In the genomic region with DNA sequence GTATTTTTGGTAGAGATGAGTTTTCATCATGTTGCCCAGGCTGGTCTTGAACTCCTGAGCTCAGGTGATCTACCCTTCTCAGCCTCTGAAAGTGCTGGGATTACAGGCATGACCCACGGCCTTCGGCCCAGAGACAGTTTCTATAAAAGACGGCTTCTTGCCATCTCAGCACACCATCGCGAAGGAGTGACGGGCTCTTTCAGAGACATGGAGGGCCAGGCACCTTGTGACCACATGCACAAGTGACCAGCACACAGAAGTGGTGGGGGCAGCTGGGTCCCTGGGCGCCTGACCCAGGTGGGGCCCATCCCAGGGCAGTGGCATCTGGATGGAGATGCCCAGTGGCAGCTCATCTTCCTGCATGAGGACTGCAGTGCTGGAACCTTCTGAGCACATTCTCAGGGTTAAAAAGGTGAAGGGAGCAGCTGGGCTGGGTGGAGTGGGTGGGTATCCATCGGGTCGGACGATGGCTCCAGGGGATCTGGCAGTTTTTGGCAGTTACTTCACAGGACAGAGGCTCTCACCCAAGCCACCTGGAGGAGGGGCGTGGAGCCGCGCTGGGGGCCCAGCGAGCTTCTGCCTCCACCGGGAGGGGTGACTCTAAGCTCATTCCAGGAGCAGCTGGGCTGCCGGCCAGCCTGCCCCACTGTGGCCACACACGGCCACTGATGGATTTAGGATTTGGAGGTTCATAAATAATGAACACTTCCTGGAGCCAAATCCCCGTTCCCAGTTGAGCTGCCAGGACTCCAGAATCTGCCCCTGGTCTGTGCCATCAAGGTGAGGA, we compare ENCODE assay signal across 18 cellular contexts.
A peak's percentile ranks its signal among the peaks of the same experiment; 100 is the strongest.
DNase-seq lines count a peak whose midpoint lies in the region; ATAC-seq, FAIRE-seq and TF ChIP-seq lines count a peak whose summit lies in the region.
"Had no signal": no experiment of that assay in that cellular context is flagged by ENCODE, and none has a peak within 500 bp of the region (broad histone marks: within the 10 kb centered on the region; RNA-seq: fewer than 3 reads in every experiment).

No MANE protein-coding gene starts in this region.

- TF ChIP-seq CTCF in GM23338 (conservative IDR thresholded peaks at IDR 0.05; ENCODE audit: low read depth in 2 of 2), result 0 out of 4 replicates have a peak, but pooled peaks of 1 of the 2 experiments have one; percentile 2
- peak in 1 of 7 experiments; percentile 6 for TF ChIP-seq CTCF in body of pancreas (IDR thresholded peaks at IDR 0.05)
- TF ChIP-seq CTCF in osteoblast (IDR thresholded peaks at IDR 0.05; ENCODE audit: extremely low read depth, low read depth, low read length), result no peak

- H3K4me1 ChIP-seq in GM23338 (ENCODE audit: insufficient read depth) (no peaks in the 10 kb centered on the region), body of pancreas (no peaks in the 10 kb centered on the region), osteoblast (ENCODE audit: insufficient read depth, low read length) (no peaks in the 10 kb centered on the region)

- 73 to 83% methylated on average over 11 to 18 of the region's 18 CpGs for WGBS in body of pancreas, 2 donors

- H3K4me1 Mint-ChIP-seq in GM23338, result peaks cover 10% of the 10 kb centered on the region; the same call in 2 of the 3 replicates
- H3K4me1 Mint-ChIP-seq: B cell; CD4-positive, alpha-beta memory T cell had no signal

- H3K79me2 ChIP-seq in GM23338 (replicated peaks; ENCODE audit: insufficient read depth) (no peaks in the 10 kb centered on the region), osteoblast (ENCODE audit: insufficient read depth, low read length) (no peaks in the 10 kb centered on the region)

- FAIRE-seq in GM12891 (lab: Jason Lieb, UNC), result no peak
- FAIRE-seq: A204.1, G401.6 had no signal

- H3K27ac ChIP-seq in GM23338 (ENCODE audit: low read depth), result no peak overlapping the region
- H3K27ac ChIP-seq in body of pancreas, result peak overlapping the region in 2 of 4 donors; percentile 4 to 37
- no peak overlapping the region for H3K27ac ChIP-seq in osteoblast (ENCODE audit: low read depth, low read length)
- H3K27ac ChIP-seq: C4-2B, GM23248 had no signal

- H3K4me3 ChIP-seq in GM23338 (no peak overlapping the region), body of pancreas (no peak overlapping the region), osteoblast (ENCODE audit: insufficient read depth, low read length) (no peak overlapping the region)
- H3K4me3 ChIP-seq: GM23248 had no signal

- H3K27me3 ChIP-seq in GM23338 (ENCODE audit: insufficient read depth), result no peaks in the 10 kb centered on the region
- no peaks in the 10 kb centered on the region for H3K27me3 ChIP-seq in body of pancreas
- H3K27me3 ChIP-seq in osteoblast (ENCODE audit: insufficient read depth, low read length), result no peaks in the 10 kb centered on the region

- peaks cover 35% of the 10 kb centered on the region for H3K36me3 Mint-ChIP-seq in GM23338 (ENCODE audit: low read depth)
- H3K36me3 Mint-ChIP-seq: CD4-positive, alpha-beta memory T cell had no signal

- ATAC-seq in GM23338 (peak; percentile 50), body of pancreas (peak; percentile 49), HG02885 (IDR thresholded peaks at IDR 0.05; ENCODE audit: poor library complexity, unreplicated experiment) (no peak)

- no peaks in the 10 kb centered on the region for H3K9me2 ChIP-seq in GM23338 (ENCODE audit: insufficient read depth)

- DNase-seq in GM23338 (ENCODE audit: low spot score), result peak; percentile 9
- peak; percentile 14 to 23 (median 18) for DNase-seq in body of pancreas
- peak; percentile 45 for DNase-seq in iPS-NIHi11 (ENCODE audit: low spot score)
- DNase-seq in osteoblast (ENCODE audit: insufficient read length, low spot score, missing footprints), result peak; percentile 17
- no peak for DNase-seq in GM12891 (ENCODE audit: insufficient read length, low spot score)
- DNase-seq in NCI-H748 treated with DMSO at 0.1 percent for 48 hours (lab: John Stamatoyannopoulos, UW), result no peak
- DNase-seq: CD4-positive, alpha-beta memory T cell; DMS79; GM23248; HCEC 1CT; HFFc6; IMR-90; KG1 had no signal

- no peak overlapping the region for H3K27ac Mint-ChIP-seq in GM23338
- H3K27ac Mint-ChIP-seq: B cell; CD4-positive, alpha-beta memory T cell; HFFc6 had no signal

- H3K4me2 ChIP-seq in GM23338 (no peak overlapping the region), osteoblast (ENCODE audit: insufficient read depth, low read length) (no peak overlapping the region)

- H3K36me3 ChIP-seq in GM23338 (ENCODE audit: insufficient read depth) (no peaks in the 10 kb centered on the region), body of pancreas (replicated peaks in 1 of 2; ENCODE audit: insufficient read depth in 1 of 2, low read depth in 2 of 2) (no peaks in the 10 kb centered on the region), osteoblast (ENCODE audit: insufficient read depth, low read length) (no peaks in the 10 kb centered on the region)

- H3K9me3 Mint-ChIP-seq in GM23338, result peaks cover 12% of the 10 kb centered on the region; the same call in 2 of the 3 replicates

- no peaks in the 10 kb centered on the region for H3F3A ChIP-seq in GM23338 (replicated peaks; ENCODE audit: low read depth)

- H3K4me3 Mint-ChIP-seq in GM23338, result no peak overlapping the region
- H3K4me3 Mint-ChIP-seq: B cell; CD4-positive, alpha-beta memory T cell; HFFc6 had no signal

- peaks cover 9% of the 10 kb centered on the region for H3K27me3 Mint-ChIP-seq in GM23338 (ENCODE audit: insufficient read depth, low read depth, poor library complexity)
- H3K27me3 Mint-ChIP-seq: B cell had no signal

- no peaks in the 10 kb centered on the region; the same call in 1 of the 2 replicates for H4K20me1 ChIP-seq in GM23338 (replicated peaks; ENCODE audit: insufficient read depth)
- H4K20me1 ChIP-seq in osteoblast (ENCODE audit: insufficient read depth, low read length), result no peaks in the 10 kb centered on the region

- intact Hi-C loops in body of pancreas (cut with DNase I), result no loop called here

- H3K9me3 ChIP-seq in body of pancreas (peaks cover 0 to 5% (median 0%) of the 10 kb centered on the region in 3 donors), osteoblast (ENCODE audit: low read depth, low read length) (no peaks in the 10 kb centered on the region)

- TF ChIP-seq POLR2A in body of pancreas (IDR thresholded peaks at IDR 0.05) (no peak), GM12891 (IDR thresholded peaks at IDR 0.05; ENCODE audit: low read depth, low read length) (no peak)

- H2AFZ ChIP-seq in GM23338, result no peak overlapping the region
- no peak overlapping the region for H2AFZ ChIP-seq in osteoblast (ENCODE audit: low read length)
- H2AFZ ChIP-seq: GM23248 had no signal

TF ChIP-seq in GM23338, 12 proteins besides CTCF, POLR2A, EP300 and RAD21 (continues in another document):
- TF ChIP-seq, protein P1, sequence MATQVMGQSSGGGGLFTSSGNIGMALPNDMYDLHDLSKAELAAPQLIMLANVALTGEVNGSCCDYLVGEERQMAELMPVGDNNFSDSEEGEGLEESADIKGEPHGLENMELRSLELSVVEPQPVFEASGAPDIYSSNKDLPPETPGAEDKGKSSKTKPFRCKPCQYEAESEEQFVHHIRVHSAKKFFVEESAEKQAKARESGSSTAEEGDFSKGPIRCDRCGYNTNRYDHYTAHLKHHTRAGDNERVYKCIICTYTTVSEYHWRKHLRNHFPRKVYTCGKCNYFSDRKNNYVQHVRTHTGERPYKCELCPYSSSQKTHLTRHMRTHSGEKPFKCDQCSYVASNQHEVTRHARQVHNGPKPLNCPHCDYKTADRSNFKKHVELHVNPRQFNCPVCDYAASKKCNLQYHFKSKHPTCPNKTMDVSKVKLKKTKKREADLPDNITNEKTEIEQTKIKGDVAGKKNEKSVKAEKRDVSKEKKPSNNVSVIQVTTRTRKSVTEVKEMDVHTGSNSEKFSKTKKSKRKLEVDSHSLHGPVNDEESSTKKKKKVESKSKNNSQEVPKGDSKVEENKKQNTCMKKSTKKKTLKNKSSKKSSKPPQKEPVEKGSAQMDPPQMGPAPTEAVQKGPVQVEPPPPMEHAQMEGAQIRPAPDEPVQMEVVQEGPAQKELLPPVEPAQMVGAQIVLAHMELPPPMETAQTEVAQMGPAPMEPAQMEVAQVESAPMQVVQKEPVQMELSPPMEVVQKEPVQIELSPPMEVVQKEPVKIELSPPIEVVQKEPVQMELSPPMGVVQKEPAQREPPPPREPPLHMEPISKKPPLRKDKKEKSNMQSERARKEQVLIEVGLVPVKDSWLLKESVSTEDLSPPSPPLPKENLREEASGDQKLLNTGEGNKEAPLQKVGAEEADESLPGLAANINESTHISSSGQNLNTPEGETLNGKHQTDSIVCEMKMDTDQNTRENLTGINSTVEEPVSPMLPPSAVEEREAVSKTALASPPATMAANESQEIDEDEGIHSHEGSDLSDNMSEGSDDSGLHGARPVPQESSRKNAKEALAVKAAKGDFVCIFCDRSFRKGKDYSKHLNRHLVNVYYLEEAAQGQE (IDR thresholded peaks at IDR 0.05; ENCODE audit: unreplicated experiment), result no peak
- TF ChIP-seq NANOG (IDR thresholded peaks at IDR 0.05; ENCODE audit: borderline replicate concordance) (no peak), CREB1 (CRISPR knock-in tag; IDR thresholded peaks at IDR 0.05; ENCODE audit: low read depth) (no peak)

TF ChIP-seq in GM12891, 5 proteins besides CTCF, POLR2A, EP300 and RAD21:
- no peak for TF ChIP-seq TAF1 (IDR thresholded peaks at IDR 0.05; ENCODE audit: low read depth, low read length)
- no peak for TF ChIP-seq SPI1 (IDR thresholded peaks at IDR 0.05; ENCODE audit: low read depth, low read length)
- no peak for TF ChIP-seq POLR2AphosphoS5 (IDR thresholded peaks at IDR 0.05; ENCODE audit: low read depth, low read length)

Comparison
In these comparisons a context has a peak if more than half of its experiments do, and no peak if none do; other contexts are left out.
1. DNase-seq: peak in GM23338 (single experiment), body of pancreas (4 of 4), iPS-NIHi11 (single experiment) and osteoblast (single experiment); none in GM12891 (single experiment) and NCI-H748 treated with DMSO at 0.1 percent for 48 hours (single experiment).